24 cellular contexts compared by ENCODE assay signal in genomic region chr14:63605041-63605532, GRCh38.
"Had no signal": no experiment of that assay in that cellular context is flagged by ENCODE, and none has a peak within 500 bp of the region (broad histone marks: within the 10 kb centered on the region; RNA-seq: fewer than 3 reads in every experiment).

No MANE protein-coding gene starts in this region.

- H3K4me1 ChIP-seq: tibial artery, vagina had no signal

- H3K27ac ChIP-seq: skin epidermis, tibial artery, vagina had no signal

- H3K27me3 ChIP-seq: tibial artery, vagina had no signal

- H3K9me3 ChIP-seq: tibial artery, vagina had no signal

- DNase-seq: activated CD4-positive, alpha-beta T cell treated with anti-CD3 and anti-CD28 coated beads for 48 hours; activated CD8-positive, alpha-beta memory T cell treated with anti-CD3 and anti-CD28 coated beads, Interleukin-2, amount 50 U/mL, for 4 hours; activated CD8-positive, alpha-beta T cell treated with anti-CD3 and anti-CD28 coated beads, Interleukin-2, amount 10 ng/mL, durations not matched to agents 7 days and 5 days; activated gamma-delta T cell treated with Interleukin-2 at 50 U/mL for 16 hours; activated naive CD8-positive, alpha-beta T cell treated with anti-CD3 and anti-CD28 coated beads for 36 hours; activated T-cell treated with anti-CD3 and anti-CD28 coated beads, Interleukin-2, amount 50 U/mL, for 72 hours; cerebellar nuclear complex; effector memory CD4-positive, alpha-beta T cell; islet precursor cell; left ventricle myocardium superior; mesendoderm; nucleus accumbens; right cardiac atrium; stimulated activated CD4-positive, alpha-beta T cell treated with anti-CD3 and anti-CD28 coated beads, Interleukin-15, amount 100 ng/mL, for 24 hours; stimulated activated CD4-positive, alpha-beta T cell treated with anti-CD3 and anti-CD28 coated beads, Interleukin-4, amount 100 ng/mL, for 1 hour; stimulated activated naive B cell treated with anti-CD40 and anti-IgM and Interleukin-4, amounts not matched to agents 10 μg/mL and 1 μg/mL and 100 μg/mL, for 72 hours; T-helper 17 cell; tibial artery had no signal

- H3K36me3 ChIP-seq: vagina had no signal

- H3K4me3 ChIP-seq: skin epidermis, tibial artery, vagina had no signal

- H3K9me3 Mint-ChIP-seq: activated naive CD8-positive, alpha-beta T cell treated with anti-CD3 and anti-CD28 coated beads for 36 hours; activated T-cell treated with anti-CD3 and anti-CD28 coated beads, Interleukin-2, amount 50 U/mL, for 72 hours; dendritic cell treated with granulocyte-macrophage colony-stimulating factor and Interleukin-4, amounts not matched to agents 40 ng/mL and 50 ng/mL, for 4 days; nephron; WTC11 had no signal

- H3K27ac Mint-ChIP-seq: activated CD8-positive, alpha-beta T cell treated with anti-CD3 and anti-CD28 coated beads, Interleukin-2, amount 10 ng/mL, durations not matched to agents 7 days and 5 days; activated naive CD8-positive, alpha-beta T cell treated with anti-CD3 and anti-CD28 coated beads for 36 hours; brain; dendritic cell treated with granulocyte-macrophage colony-stimulating factor and Interleukin-4, amounts not matched to agents 40 ng/mL and 50 ng/mL, for 4 days; nephron; stimulated activated naive B cell treated with anti-CD40 and anti-IgM and Interleukin-4, amounts not matched to agents 10 μg/mL and 1 μg/mL and 100 μg/mL, for 72 hours; T-helper 17 cell; WTC11 had no signal

- H3K4me1 Mint-ChIP-seq: brain, nephron, WTC11 had no signal

- H3K27me3 Mint-ChIP-seq: activated naive CD8-positive, alpha-beta T cell treated with anti-CD3 and anti-CD28 coated beads for 36 hours; brain; dendritic cell treated with granulocyte-macrophage colony-stimulating factor and Interleukin-4, amounts not matched to agents 40 ng/mL and 50 ng/mL, for 4 days; stimulated activated naive B cell treated with anti-CD40 and anti-IgM and Interleukin-4, amounts not matched to agents 10 μg/mL and 1 μg/mL and 100 μg/mL, for 72 hours; T-helper 17 cell had no signal

- H3K4me3 Mint-ChIP-seq: activated CD8-positive, alpha-beta T cell treated with anti-CD3 and anti-CD28 coated beads, Interleukin-2, amount 10 ng/mL, durations not matched to agents 7 days and 5 days; activated naive CD8-positive, alpha-beta T cell treated with anti-CD3 and anti-CD28 coated beads for 36 hours; activated T-cell treated with anti-CD3 and anti-CD28 coated beads, Interleukin-2, amount 50 U/mL, for 72 hours; brain; dendritic cell treated with granulocyte-macrophage colony-stimulating factor and Interleukin-4, amounts not matched to agents 40 ng/mL and 50 ng/mL, for 4 days; nephron; stimulated activated naive B cell treated with anti-CD40 and anti-IgM and Interleukin-4, amounts not matched to agents 10 μg/mL and 1 μg/mL and 100 μg/mL, for 72 hours; T-helper 17 cell; WTC11 had no signal

- ATAC-seq: activated CD8-positive, alpha-beta T cell treated with anti-CD3 and anti-CD28 coated beads, Interleukin-2, amount 10 ng/mL, durations not matched to agents 7 days and 5 days; activated T-cell treated with anti-CD3 and anti-CD28 coated beads, Interleukin-2, amount 50 U/mL, for 72 hours; left ventricle myocardium superior; right cardiac atrium; stimulated activated naive B cell treated with anti-CD40 and anti-IgM and Interleukin-4, amounts not matched to agents 10 μg/mL and 1 μg/mL and 100 μg/mL, for 72 hours; T-helper 17 cell; WTC11 had no signal
